Comparison of ENCODE assay signal across 19 cellular contexts in the genomic region with DNA sequence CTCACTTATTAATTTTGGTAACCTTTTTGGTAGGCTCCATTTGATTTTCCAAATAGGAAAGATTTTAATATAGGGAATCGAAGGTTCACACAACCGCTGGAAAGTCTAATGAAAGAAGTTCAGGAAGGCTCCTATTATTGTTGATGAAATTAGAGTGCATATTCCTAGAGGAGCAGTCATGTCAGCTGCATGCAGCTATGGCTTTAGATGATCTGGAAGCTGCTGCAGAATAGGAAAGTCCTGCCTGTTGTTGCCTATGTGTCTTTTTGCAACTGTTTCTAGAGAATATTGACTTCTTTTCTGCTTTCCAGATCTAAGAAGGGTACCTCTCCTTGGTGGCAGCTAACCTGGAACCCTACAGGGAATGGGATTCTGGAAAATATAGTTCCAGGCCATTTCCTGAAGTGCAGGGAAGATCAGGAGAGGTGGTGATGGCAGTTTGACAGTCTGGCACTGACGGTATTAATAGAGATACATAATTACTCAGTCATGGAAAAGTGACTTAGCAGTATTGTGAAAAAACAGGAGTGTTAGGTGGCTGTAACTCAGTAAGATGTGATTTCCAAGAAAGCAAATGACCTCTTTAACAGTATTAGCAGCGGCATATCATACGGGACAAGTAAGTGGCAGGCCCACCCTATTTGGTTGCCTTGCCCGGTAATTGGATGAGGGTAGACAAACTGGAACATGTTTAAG. TPM values are rescaled to one million over a fixed set of nuclear protein-coding genes. Genes with fewer than 3 reads are reported as not detected.
A peak's percentile ranks its signal among the peaks of the same experiment; 100 is the strongest.
DNase-seq lines count a peak whose midpoint lies in the region; FAIRE-seq and TF ChIP-seq lines count a peak whose summit lies in the region.
"Had no signal": no experiment of that assay in that cellular context is flagged by ENCODE, and none has a peak within 500 bp of the region (broad histone marks: within the 10 kb centered on the region; RNA-seq: fewer than 3 reads in every experiment).

No MANE protein-coding gene starts in this region.

- no peak overlapping the region for H3K4me2 ChIP-seq in osteoblast (ENCODE audit: insufficient read depth, low read length)
- H3K4me2 ChIP-seq: BLaER1 had no signal

- peaks cover 47% of the 10 kb centered on the region for H3K79me2 ChIP-seq in osteoblast (ENCODE audit: insufficient read depth, low read length)

- H3K27me3 Mint-ChIP-seq in activated T-cell treated with anti-CD3 and anti-CD28 coated beads, Interleukin-2, amount 50 U/mL, for 24 hours, result no peaks in the 10 kb centered on the region
- H3K27me3 Mint-ChIP-seq in endothelial cell (ENCODE audit: unreplicated experiment), result peaks cover 2% of the 10 kb centered on the region

- peaks cover 42% of the 10 kb centered on the region for H3K36me3 Mint-ChIP-seq in activated T-cell treated with anti-CD3 and anti-CD28 coated beads, Interleukin-2, amount 50 U/mL, for 24 hours (ENCODE audit: low read depth)
- peaks cover 9% of the 10 kb centered on the region for H3K36me3 Mint-ChIP-seq in endothelial cell (ENCODE audit: low read depth, unreplicated experiment)

- H3K4me3 Mint-ChIP-seq in activated T-cell treated with anti-CD3 and anti-CD28 coated beads, Interleukin-2, amount 50 U/mL, for 24 hours, result no peak overlapping the region
- peak overlapping the region; percentile 64 for H3K4me3 Mint-ChIP-seq in endothelial cell (ENCODE audit: unreplicated experiment)

- H2AFZ ChIP-seq in osteoblast (ENCODE audit: low read length), result no peak overlapping the region

- no peak for DNase-seq in activated T-cell treated with anti-CD3 and anti-CD28 coated beads, Interleukin-2, amount 50 U/mL, for 24 hours
- DNase-seq in activated T-cell treated with anti-CD3 and anti-CD28 coated beads, Interleukin-2, amount 50 U/mL, for 1 hour, result no peak
- DNase-seq in GM12891 (ENCODE audit: insufficient read length, low spot score) (no peak), endothelial cell (ENCODE audit: low spot score) (no peak), C1 segment of cervical spinal cord (lab: John Stamatoyannopoulos, UW) (no peak), kidney (no peak), osteoblast (ENCODE audit: insufficient read length, low spot score, missing footprints) (no peak)
- DNase-seq: DMS53, IMR-90, NCI-H1105 treated with DMSO at 0.1 percent for 48 hours, NCI-H187, NCI-H774, Peyer's patch, SHP77 treated with DMSO at 0.1 percent for 48 hours had no signal

- no peaks in the 10 kb centered on the region for H3K36me3 ChIP-seq in skeletal muscle tissue (ENCODE audit: control insufficient read depth in 3 of 3, insufficient read depth in 3 of 3, low read length in 3 of 3)
- peaks cover 4 to 5% of the 10 kb centered on the region in 2 donors for H3K36me3 ChIP-seq in kidney (ENCODE audit: control insufficient read depth in 1 of 2, insufficient read depth in 2 of 2, low read length in 2 of 2)
- H3K36me3 ChIP-seq in osteoblast (ENCODE audit: insufficient read depth, low read length), result no peaks in the 10 kb centered on the region

- H3K27ac ChIP-seq in skeletal muscle tissue (ENCODE audit: low read depth, low read length), result peak overlapping the region; percentile 52
- H3K27ac ChIP-seq in kidney (ENCODE audit: low read depth in 2 of 2, low read length in 2 of 2), result no peak overlapping the region
- H3K27ac ChIP-seq in osteoblast (ENCODE audit: low read depth, low read length), result no peak overlapping the region
- H3K27ac ChIP-seq: 22Rv1, BLaER1, Peyer's patch had no signal

- no peak overlapping the region for H3K9ac ChIP-seq in skeletal muscle tissue (ENCODE audit: low read depth in 1 of 3, low read length in 3 of 3)
- H3K9ac ChIP-seq in kidney (ENCODE audit: low read length in 2 of 2), result no peak overlapping the region
- H3K9ac ChIP-seq: BLaER1 had no signal

- no peaks in the 10 kb centered on the region for H3K9me3 Mint-ChIP-seq in activated T-cell treated with anti-CD3 and anti-CD28 coated beads, Interleukin-2, amount 50 U/mL, for 24 hours
- no peaks in the 10 kb centered on the region for H3K9me3 Mint-ChIP-seq in endothelial cell (ENCODE audit: unreplicated experiment)

- H3K9me3 ChIP-seq in skeletal muscle tissue (ENCODE audit: control insufficient read depth in 3 of 3, low read length in 3 of 3), result no peaks in the 10 kb centered on the region
- H3K9me3 ChIP-seq in kidney (ENCODE audit: control insufficient read depth in 1 of 2, low read length in 2 of 2), result no peaks in the 10 kb centered on the region
- no peaks in the 10 kb centered on the region for H3K9me3 ChIP-seq in osteoblast (ENCODE audit: low read depth, low read length)
- H3K9me3 ChIP-seq: BLaER1, Peyer's patch had no signal

- H4K20me1 ChIP-seq in osteoblast (ENCODE audit: insufficient read depth, low read length), result peaks cover 23% of the 10 kb centered on the region

- H3K4me1 ChIP-seq in skeletal muscle tissue (ENCODE audit: control insufficient read depth in 3 of 3, insufficient read depth in 3 of 3, low read length in 3 of 3), result peaks cover 13 to 29% (median 26%) of the 10 kb centered on the region in 3 donors
- H3K4me1 ChIP-seq in kidney (ENCODE audit: control insufficient read depth in 1 of 2, insufficient read depth in 1 of 2, low read depth in 1 of 2, low read length in 2 of 2), result peaks cover 3 to 9% of the 10 kb centered on the region in 2 donors
- H3K4me1 ChIP-seq in osteoblast (ENCODE audit: insufficient read depth, low read length), result peaks cover 15% of the 10 kb centered on the region
- H3K4me1 ChIP-seq: Peyer's patch had no signal

- intact Hi-C loops in kidney (cut with DNase I), result no loop called here

- H3K27ac Mint-ChIP-seq in activated T-cell treated with anti-CD3 and anti-CD28 coated beads, Interleukin-2, amount 50 U/mL, for 24 hours, result peak overlapping the region; percentile 2
- H3K27ac Mint-ChIP-seq in endothelial cell (ENCODE audit: unreplicated experiment), result no peak overlapping the region

- FAIRE-seq in GM12891 (lab: Jason Lieb, UNC) (peak; percentile 26), kidney (lab: Jason Lieb, UNC) (no peak)
- FAIRE-seq: GM18507, GM19239 had no signal

- TF ChIP-seq CTCF in endothelial cell (IDR thresholded peaks at IDR 0.05; ENCODE audit: unreplicated experiment) (no peak), kidney (IDR thresholded peaks at IDR 0.05; ENCODE audit: borderline replicate concordance, extremely low read depth, insufficient read depth) (no peak), osteoblast (IDR thresholded peaks at IDR 0.05; ENCODE audit: extremely low read depth, low read depth, low read length) (no peak)

- peaks cover 48% of the 10 kb centered on the region for H3K4me1 Mint-ChIP-seq in activated T-cell treated with anti-CD3 and anti-CD28 coated beads, Interleukin-2, amount 50 U/mL, for 24 hours (ENCODE audit: low read depth)
- peaks cover 7% of the 10 kb centered on the region for H3K4me1 Mint-ChIP-seq in endothelial cell (ENCODE audit: unreplicated experiment)

- H3K4me3 ChIP-seq in skeletal muscle tissue (ENCODE audit: low read length in 3 of 3) (no peak overlapping the region), kidney (ENCODE audit: low read length in 2 of 2) (no peak overlapping the region), osteoblast (ENCODE audit: insufficient read depth, low read length) (no peak overlapping the region)
- H3K4me3 ChIP-seq: BLaER1, Peyer's patch had no signal

- no peaks in the 10 kb centered on the region for H3K27me3 ChIP-seq in skeletal muscle tissue (ENCODE audit: control insufficient read depth in 3 of 3, insufficient read depth in 3 of 3, low read length in 3 of 3)
- no peaks in the 10 kb centered on the region for H3K27me3 ChIP-seq in osteoblast (ENCODE audit: insufficient read depth, low read length)
- H3K27me3 ChIP-seq: BLaER1, Peyer's patch had no signal

- no peak for TF ChIP-seq POLR2A in GM12891 (IDR thresholded peaks at IDR 0.05; ENCODE audit: low read depth, low read length)

TF ChIP-seq in GM12891, 5 proteins besides CTCF, POLR2A, EP300 and RAD21:
- TF ChIP-seq TAF1 (IDR thresholded peaks at IDR 0.05; ENCODE audit: low read depth, low read length), result no peak
- TF ChIP-seq PAX5 (IDR thresholded peaks at IDR 0.05; ENCODE audit: insufficient read depth, low read length, severe bottlenecking), result no peak

RNA-seq across cellular contexts. Expression of gene TNRC6B, which starts 54.0 kb away (rescaled TPM):
- polyA plus RNA-seq in GM12891 (2012; ENCODE audit: low read depth, missing spikeins), result 6.6 TPM
- 53.4 TPM for total RNA-seq in endothelial cell (ENCODE audit: unreplicated experiment)
- total RNA-seq in skeletal muscle tissue, result 28.2 TPM
- total RNA-seq in kidney, result 63.2 TPM
- polyA plus RNA-seq in kidney (ENCODE audit: insufficient read depth, low read depth, low replicate concordance), result 2.7 TPM
- 26.4 and 33.9 TPM in 2 replicates for total RNA-seq in osteoblast
